Comparison of ENCODE assay signal across 17 cellular contexts in the genomic region with DNA sequence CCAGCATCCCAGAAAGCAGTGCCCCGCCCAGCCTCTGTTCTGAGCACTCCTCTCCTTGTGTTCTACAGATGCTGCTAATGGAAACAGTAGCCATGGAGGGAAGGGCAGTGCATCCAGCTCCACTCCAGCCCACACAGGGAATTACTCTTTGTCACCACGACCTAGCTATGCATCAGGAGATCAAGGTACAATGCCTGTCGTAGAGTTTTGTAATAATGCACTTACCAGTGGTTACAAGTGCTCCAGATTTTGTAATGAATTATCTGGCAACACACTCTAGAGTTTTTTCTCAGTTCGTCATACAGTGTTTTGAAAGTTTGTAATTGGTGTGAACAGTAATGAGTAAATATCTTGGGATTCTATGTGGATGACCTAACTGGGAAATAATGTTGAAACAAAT.
DNase-seq lines count a peak whose midpoint lies in the region; ATAC-seq, FAIRE-seq and TF ChIP-seq lines count a peak whose summit lies in the region.
"Had no signal": no experiment of that assay in that cellular context is flagged by ENCODE, and none has a peak within 500 bp of the region (broad histone marks: within the 10 kb centered on the region; RNA-seq: fewer than 3 reads in every experiment).

No MANE protein-coding gene starts in this region.

- no peaks in the 10 kb centered on the region for H3K36me3 ChIP-seq in brain microvascular endothelial cell (replicated peaks)

- H3K4me2 ChIP-seq in A549 = peak overlapping the region; percentile 55

- TF ChIP-seq POLR2A in A549 (IDR thresholded peaks at IDR 0.05; ENCODE audit: low read length) = no peak

- ATAC-seq in A549 = peak; percentile 65 to 78
- no peak for ATAC-seq in effector memory CD8-positive, alpha-beta T cell (replicated peaks)
- no peak for ATAC-seq in stimulated activated memory B cell treated with anti-CD40 and anti-IgM and Interleukin-4, amounts not matched to agents 10 μg/mL and 1 μg/mL and 100 μg/mL, for 72 hours
- ATAC-seq: stimulated activated naive B cell treated with anti-CD40 and anti-IgM and Interleukin-4, amounts not matched to agents 10 μg/mL and 1 μg/mL and 100 μg/mL, for 72 hours had no signal

- peaks cover 41 to 60% of the 10 kb centered on the region in 2 donors for H3K27me3 Mint-ChIP-seq in effector memory CD8-positive, alpha-beta T cell
- peaks cover 35% of the 10 kb centered on the region for H3K27me3 Mint-ChIP-seq in stimulated activated memory B cell treated with anti-CD40 and anti-IgM and Interleukin-4, amounts not matched to agents 10 μg/mL and 1 μg/mL and 100 μg/mL, for 72 hours

- TF ChIP-seq RAD21 in A549 (conservative IDR thresholded peaks at IDR 0.05 in 1 of 2, IDR thresholded peaks at IDR 0.05 in 1 of 2) = no peak

- H3K27me3 ChIP-seq in brain microvascular endothelial cell (replicated peaks) = no peaks in the 10 kb centered on the region

- H3K9me3 ChIP-seq in A549 = no peaks in the 10 kb centered on the region

- POLR2A ChIA-PET in A549 (lab: Yijun Ruan, JAX) = no interaction called here

- peaks cover 14% of the 10 kb centered on the region; the same call in 2 of the 3 replicates for H3K4me1 ChIP-seq in A549

- H3K4me1 Mint-ChIP-seq in effector memory CD8-positive, alpha-beta T cell (ENCODE audit: low read depth in 2 of 2) = no peaks in the 10 kb centered on the region
- H3K4me1 Mint-ChIP-seq in stimulated activated memory B cell treated with anti-CD40 and anti-IgM and Interleukin-4, amounts not matched to agents 10 μg/mL and 1 μg/mL and 100 μg/mL, for 72 hours = no peaks in the 10 kb centered on the region
- H3K4me1 Mint-ChIP-seq: B cell; stimulated activated naive B cell treated with anti-CD40 and anti-IgM and Interleukin-4, amounts not matched to agents 10 μg/mL and 1 μg/mL and 100 μg/mL, for 72 hours had no signal

- H3K27ac ChIP-seq in A549 (peak overlapping the region in 1 of 2 experiments; percentile 51; a peak in 1 of 6 replicates), brain microvascular endothelial cell (no peak overlapping the region)

- no peak overlapping the region for H3K4me3 ChIP-seq in A549
- H3K4me3 ChIP-seq in brain microvascular endothelial cell (ENCODE audit: low read depth, low read length) = no peak overlapping the region

- in situ Hi-C loops in brain microvascular endothelial cell (cut with HindIII; ENCODE audit: low pct_ligation_motif_present, low sequenced_read_pairs) = no loop called here

- H3K27ac Mint-ChIP-seq in effector memory CD8-positive, alpha-beta T cell = no peak overlapping the region
- H3K27ac Mint-ChIP-seq in stimulated activated memory B cell treated with anti-CD40 and anti-IgM and Interleukin-4, amounts not matched to agents 10 μg/mL and 1 μg/mL and 100 μg/mL, for 72 hours = no peak overlapping the region
- H3K27ac Mint-ChIP-seq: activated CD4-positive, alpha-beta memory T cell treated with anti-CD3 and anti-CD28 coated beads for 36 hours; B cell; stimulated activated naive B cell treated with anti-CD40 and anti-IgM and Interleukin-4, amounts not matched to agents 10 μg/mL and 1 μg/mL and 100 μg/mL, for 72 hours had no signal

- H3K9me3 Mint-ChIP-seq in effector memory CD8-positive, alpha-beta T cell = no peaks in the 10 kb centered on the region
- no peaks in the 10 kb centered on the region for H3K9me3 Mint-ChIP-seq in stimulated activated memory B cell treated with anti-CD40 and anti-IgM and Interleukin-4, amounts not matched to agents 10 μg/mL and 1 μg/mL and 100 μg/mL, for 72 hours
- H3K9me3 Mint-ChIP-seq: activated CD4-positive, alpha-beta memory T cell treated with anti-CD3 and anti-CD28 coated beads for 36 hours; neural crest cell; stimulated activated naive B cell treated with anti-CD40 and anti-IgM and Interleukin-4, amounts not matched to agents 10 μg/mL and 1 μg/mL and 100 μg/mL, for 72 hours had no signal

- H3K36me3 Mint-ChIP-seq in effector memory CD8-positive, alpha-beta T cell (ENCODE audit: insufficient read depth) = no peaks in the 10 kb centered on the region
- no peaks in the 10 kb centered on the region for H3K36me3 Mint-ChIP-seq in stimulated activated memory B cell treated with anti-CD40 and anti-IgM and Interleukin-4, amounts not matched to agents 10 μg/mL and 1 μg/mL and 100 μg/mL, for 72 hours
- H3K36me3 Mint-ChIP-seq: activated CD4-positive, alpha-beta memory T cell treated with anti-CD3 and anti-CD28 coated beads for 36 hours; stimulated activated naive B cell treated with anti-CD40 and anti-IgM and Interleukin-4, amounts not matched to agents 10 μg/mL and 1 μg/mL and 100 μg/mL, for 72 hours had no signal

- CTCF ChIA-PET in A549 (lab: Yijun Ruan, JAX) = interaction anchor here (1.0 to 1.2 kb wide), 3 partner anchors 150 to 248 kb away, joined by 3 to 6 read pairs (median 3); no protein-coding TSS in a partner anchor

- WGBS in A549 (ENCODE audit: missing lambda C conversion rate) = 27% methylated on average over 4 of the region's 4 CpGs

- H3K4me3 Mint-ChIP-seq in effector memory CD8-positive, alpha-beta T cell = no peak overlapping the region
- H3K4me3 Mint-ChIP-seq in stimulated activated memory B cell treated with anti-CD40 and anti-IgM and Interleukin-4, amounts not matched to agents 10 μg/mL and 1 μg/mL and 100 μg/mL, for 72 hours = no peak overlapping the region
- H3K4me3 Mint-ChIP-seq: activated CD4-positive, alpha-beta memory T cell treated with anti-CD3 and anti-CD28 coated beads for 36 hours; B cell; neural crest cell; stimulated activated naive B cell treated with anti-CD40 and anti-IgM and Interleukin-4, amounts not matched to agents 10 μg/mL and 1 μg/mL and 100 μg/mL, for 72 hours had no signal

- TF ChIP-seq CTCF in A549 (IDR thresholded peaks at IDR 0.05) (no peak), brain microvascular endothelial cell (IDR thresholded peaks at IDR 0.05; ENCODE audit: low read depth, low read length, missing control alignments) (no peak), GM20000 (IDR thresholded peaks at IDR 0.05; ENCODE audit: extremely low read depth, missing control alignments) (no peak)

- DNase-seq in A549 (ENCODE audit: low read depth in 1 of 2, low spot score in 1 of 2) (peak in 1 of 2 experiments; percentile 51), HPDE6-E6E7 (ENCODE audit: extremely low spot score) (peak; percentile 31), brain microvascular endothelial cell (peak; percentile 3), kidney tubule cell (ENCODE audit: low spot score) (peak; percentile 98), NOMO-1 treated with dmso at 0.1 percent for 144 hours (lab: John Stamatoyannopoulos, UW; ENCODE audit: unreplicated experiment) (no peak), GM20000 (ENCODE audit: low spot score) (no peak)
- DNase-seq in effector memory CD8-positive, alpha-beta T cell = no peak
- DNase-seq: activated CD4-positive, alpha-beta memory T cell treated with anti-CD3 and anti-CD28 coated beads for 36 hours; activated naive CD4-positive, alpha-beta T cell treated with anti-CD3 and anti-CD28 coated beads, Interleukin-2, amount 50 U/mL, for 16 hours; effector CD4-positive, alpha-beta T cell; NCI-H1048; NCI-H69; stimulated activated naive B cell treated with anti-CD40 and anti-IgM and Interleukin-4, amounts not matched to agents 10 μg/mL and 1 μg/mL and 100 μg/mL, for 72 hours had no signal

- TF ChIP-seq EP300 in A549 (IDR thresholded peaks at IDR 0.05) = no peak

- no peak for FAIRE-seq in A549 (lab: Jason Lieb, UNC)
- FAIRE-seq: GM19239 had no signal

TF ChIP-seq in A549, 52 proteins besides CTCF, POLR2A, EP300 and RAD21:
- TF ChIP-seq CEBPB (IDR thresholded peaks at IDR 0.05) = no peak
- no peak for TF ChIP-seq FOSL2 (IDR thresholded peaks at IDR 0.05)
- TF ChIP-seq FOSL2 (CRISPR knock-in tag; IDR thresholded peaks at IDR 0.05) = peak; percentile 34

Comparison
In these comparisons a context has a peak if more than half of its experiments do, and no peak if none do; other contexts are left out.
1. ATAC-seq: peak in A549 (2 of 2); none in effector memory CD8-positive, alpha-beta T cell (single experiment) and stimulated activated memory B cell treated with anti-CD40 and anti-IgM and Interleukin-4, amounts not matched to agents 10 μg/mL and 1 μg/mL and 100 μg/mL, for 72 hours (single experiment).
2. DNase-seq: peak in HPDE6-E6E7 (single experiment), brain microvascular endothelial cell (single experiment) and kidney tubule cell (single experiment); none in effector memory CD8-positive, alpha-beta T cell (0 of 3), NOMO-1 treated with dmso at 0.1 percent for 144 hours (single experiment) and GM20000 (single experiment).